ENCODE assay signal across 8 cellular contexts in the genomic region with DNA sequence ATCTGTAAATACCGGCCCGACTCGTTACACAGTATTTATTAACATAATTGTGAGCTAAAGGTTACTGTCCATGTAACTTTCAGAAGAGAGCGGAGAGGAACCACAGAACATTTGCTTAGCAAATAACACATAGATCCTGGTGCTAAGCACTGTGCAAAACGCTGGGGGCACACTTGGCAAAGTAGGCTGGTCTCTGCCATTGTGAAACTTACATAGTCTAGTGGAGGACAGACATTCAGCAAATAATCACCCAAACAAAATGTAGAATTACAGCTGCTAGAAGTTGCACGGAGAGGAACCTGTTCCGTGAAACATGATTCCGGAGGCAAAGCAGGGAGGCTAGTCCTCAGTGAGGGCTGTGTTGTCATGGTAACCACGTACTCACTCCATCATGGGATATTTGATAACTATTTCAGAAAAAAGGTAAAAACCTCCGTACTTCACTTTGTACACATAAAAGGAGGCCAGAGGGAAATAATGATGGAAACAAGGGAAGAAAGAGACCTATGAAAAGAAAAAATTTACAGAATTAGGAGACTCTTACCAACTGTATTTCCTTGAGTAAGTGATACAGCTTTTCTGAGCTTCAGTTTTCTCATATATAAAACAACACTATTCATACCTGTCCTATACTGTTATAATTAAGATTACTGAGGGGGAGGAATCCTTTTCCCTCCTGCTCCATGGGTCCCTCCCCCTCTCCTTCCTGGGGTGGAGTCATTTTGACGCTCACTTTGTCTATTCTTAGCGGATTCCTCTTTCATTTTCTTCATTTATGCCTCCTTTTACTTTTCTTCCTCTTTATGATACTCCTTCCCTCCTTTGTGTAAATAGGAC. TPM values are rescaled to one million over a fixed set of nuclear protein-coding genes. Genes with fewer than 3 reads are reported as not detected.
DNase-seq lines count a peak whose midpoint lies in the region; ATAC-seq and TF ChIP-seq lines count a peak whose summit lies in the region.

No MANE protein-coding gene starts in this region.

- H3K27me3 ChIP-seq in HUES48 (ENCODE audit: control insufficient read depth, insufficient read depth, low read length), result peaks cover 23% of the 10 kb centered on the region
- no peaks in the 10 kb centered on the region for H3K27me3 ChIP-seq in Peyer's patch

- H3K4me3 Mint-ChIP-seq in MCF 10A (ENCODE audit: unreplicated experiment), result peak overlapping the region; percentile 80

- peaks cover 20% of the 10 kb centered on the region for H3K4me1 Mint-ChIP-seq in MCF 10A (ENCODE audit: insufficient read depth, unreplicated experiment)

- H3K27ac ChIP-seq in HUES48 (ENCODE audit: low read depth, low read length) (peak overlapping the region; percentile 91), Peyer's patch (peak overlapping the region; percentile 95 to 99 (median 97))

- CTCF ChIA-PET in MCF 10A (lab: Yijun Ruan, JAX), result interaction anchor here (0.5 to 10.7 kb wide), 15 partner anchors 20 to 797 kb away, joined by 3 to 167 read pairs (median 3); no protein-coding TSS in a partner anchor

- no peak overlapping the region for H3K9ac ChIP-seq in HUES48 (ENCODE audit: low read depth, low read length)

- H3K27ac Mint-ChIP-seq in MCF 10A (ENCODE audit: low read depth, unreplicated experiment), result no peak overlapping the region

- no peaks in the 10 kb centered on the region for H3K9me3 Mint-ChIP-seq in MCF 10A (ENCODE audit: unreplicated experiment)

- H3K4me3 ChIP-seq in HUES48 (ENCODE audit: low read depth, low read length) (peak overlapping the region; percentile 81), Peyer's patch (peak overlapping the region; percentile 87 to 99 (median 96))

- no TSS peak for BruUV-seq in MCF 10A (replicated peaks; lab: Mats Ljungman, UMichigan)

- TF ChIP-seq CTCF in Peyer's patch (IDR thresholded peaks at IDR 0.05), result peak; percentile 9 to 50 (median 38)
- peak; percentile 19 for TF ChIP-seq CTCF in MCF 10A (IDR thresholded peaks at IDR 0.05; ENCODE audit: unreplicated experiment)

- H3K9me3 ChIP-seq in HUES48 (ENCODE audit: control insufficient read depth, insufficient read depth, low read length) (no peaks in the 10 kb centered on the region), Peyer's patch (no peaks in the 10 kb centered on the region)

- POLR2A ChIA-PET in MCF 10A (lab: Yijun Ruan, JAX), result interaction anchor here (0.5 to 3.2 kb wide), 12 partner anchors 19 to 422 kb away, joined by 3 to 29 read pairs (median 6); no protein-coding TSS in a partner anchor

- H3K36me3 ChIP-seq in HUES48 (ENCODE audit: control insufficient read depth, insufficient read depth, low read length), result no peaks in the 10 kb centered on the region
- H3K36me3 ChIP-seq in Peyer's patch, result no peaks in the 10 kb centered on the region

- no peaks in the 10 kb centered on the region for H3K36me3 Mint-ChIP-seq in MCF 10A (ENCODE audit: insufficient read depth, unreplicated experiment)

- intact Hi-C loops in MCF 10A (cut with micrococcal nuclease), result no loop called here

- no peak for TF ChIP-seq POLR2A in Peyer's patch (IDR thresholded peaks at IDR 0.05)

- H3K27me3 Mint-ChIP-seq in MCF 10A (ENCODE audit: insufficient read depth, unreplicated experiment), result no peaks in the 10 kb centered on the region

- DNase-seq in Daoy (ENCODE audit: low read depth) (peak; percentile 42), Peyer's patch (peak in 1 of 3 donors; percentile 80), MCF 10A (ENCODE audit: unreplicated experiment) (peak; percentile 49), islet precursor cell (peak; percentile 63), glomerular visceral epithelial cell (ENCODE audit: extremely low spot score) (no peak)
- peak; percentile 58 for DNase-seq in stimulated activated CD4-positive, alpha-beta T cell treated with anti-CD3 and anti-CD28 coated beads, Interleukin-4, amount 100 ng/mL, for 24 hours

- ATAC-seq in GM21423 (IDR thresholded peaks at IDR 0.05; ENCODE audit: unreplicated experiment), result peak; percentile 61

- H3K4me1 ChIP-seq in HUES48 (ENCODE audit: control insufficient read depth, insufficient read depth, low read length) (peaks cover 17% of the 10 kb centered on the region), Peyer's patch (peaks cover 0 to 26% (median 6%) of the 10 kb centered on the region in 4 donors)

RNA-seq across cellular contexts. Expression of a gene that starts 0.8 kb away (rescaled TPM):
- total RNA-seq in Daoy (2014; rRNA removed; shearing (Covaris generic)), result 0.68 and 1.1 TPM in 2 replicates
- total RNA-seq in Peyer's patch (10 to 100 TPM; 15.4 to 45.4 (median 28.0) TPM), MCF 10A (2022) (4.8 and 5.4 TPM in 2 replicates)
